Comparison of ENCODE assay signal across 19 cellular contexts in the genomic region with DNA sequence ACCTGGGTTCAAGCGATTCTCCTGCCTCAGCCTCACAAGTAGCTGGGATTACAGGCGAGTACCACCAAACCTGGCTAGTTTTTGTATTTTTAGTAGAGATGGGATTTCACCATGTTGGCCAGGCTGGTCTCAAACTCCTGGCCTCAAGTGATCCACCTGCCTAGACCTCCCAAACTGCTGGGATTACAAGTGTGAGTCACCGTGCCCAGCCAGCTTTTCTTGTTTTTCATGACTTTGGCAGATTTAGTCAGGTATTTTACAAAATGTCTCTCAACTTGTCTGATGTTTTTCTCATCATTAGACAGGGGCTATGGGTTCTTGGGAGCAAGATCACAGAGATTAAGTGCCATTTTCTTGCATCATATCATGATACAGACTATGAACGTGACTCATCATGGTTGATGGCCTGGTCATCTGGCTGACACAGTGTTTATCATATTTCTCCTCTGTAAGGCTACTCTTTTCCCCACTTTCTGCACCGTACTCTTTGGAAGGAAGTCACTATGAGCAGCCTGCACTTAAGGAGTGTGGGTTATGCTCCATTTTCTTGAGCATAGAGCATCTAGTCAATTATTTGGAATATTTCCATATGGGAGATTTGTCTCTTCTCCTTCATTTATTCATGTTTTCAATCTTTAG.
DNase-seq lines count a peak whose midpoint lies in the region; ATAC-seq, FAIRE-seq and TF ChIP-seq lines count a peak whose summit lies in the region.
"Had no signal": no experiment of that assay in that cellular context is flagged by ENCODE, and none has a peak within 500 bp of the region (broad histone marks: within the 10 kb centered on the region; RNA-seq: fewer than 3 reads in every experiment).

No MANE protein-coding gene starts in this region.

- H3K9me3 Mint-ChIP-seq in activated CD8-positive, alpha-beta memory T cell treated with anti-CD3 and anti-CD28 coated beads, Interleukin-2, amount 10 ng/mL, durations not matched to agents 7 days and 5 days (ENCODE audit: low read depth), result no peaks in the 10 kb centered on the region
- H3K9me3 Mint-ChIP-seq in WTC11, result peaks cover 1% of the 10 kb centered on the region
- H3K9me3 Mint-ChIP-seq: activated naive CD4-positive, alpha-beta T cell treated with anti-CD3 and anti-CD28 coated beads for 36 hours; GM23338 had no signal

- TF ChIP-seq POLR2A in A549 (IDR thresholded peaks at IDR 0.05; ENCODE audit: low read length), result no peak

- peaks cover 51% of the 10 kb centered on the region for H3K27me3 Mint-ChIP-seq in activated CD8-positive, alpha-beta memory T cell treated with anti-CD3 and anti-CD28 coated beads, Interleukin-2, amount 10 ng/mL, durations not matched to agents 7 days and 5 days
- H3K27me3 Mint-ChIP-seq in WTC11 (ENCODE audit: low read depth), result no peaks in the 10 kb centered on the region

- no peaks in the 10 kb centered on the region for H3K36me3 Mint-ChIP-seq in activated CD8-positive, alpha-beta memory T cell treated with anti-CD3 and anti-CD28 coated beads, Interleukin-2, amount 10 ng/mL, durations not matched to agents 7 days and 5 days
- no peaks in the 10 kb centered on the region for H3K36me3 Mint-ChIP-seq in WTC11

- peak; percentile 46 to 83; a peak in 5 of 6 replicates for ATAC-seq in A549
- peak; percentile 78 for ATAC-seq in SK-N-SH treated with all-trans-retinoic acid at 6 μM for 48 hours
- no peak for ATAC-seq in activated CD8-positive, alpha-beta memory T cell treated with anti-CD3 and anti-CD28 coated beads, Interleukin-2, amount 10 ng/mL, durations not matched to agents 7 days and 5 days
- ATAC-seq in WTC11, result no peak
- no peak for ATAC-seq in HG03460 (IDR thresholded peaks at IDR 0.05; ENCODE audit: unreplicated experiment)
- no peak for ATAC-seq in HG02981 (IDR thresholded peaks at IDR 0.05; ENCODE audit: unreplicated experiment)
- ATAC-seq: activated CD8-positive, alpha-beta T cell treated with anti-CD3 and anti-CD28 coated beads, Interleukin-2, amount 10 ng/mL, durations not matched to agents 7 days and 5 days; GM23338 had no signal

- H3K4me1 ChIP-seq in A549, result peaks cover 10% of the 10 kb centered on the region

- TF ChIP-seq EP300 in A549 (IDR thresholded peaks at IDR 0.05), result no peak

- no peak for TF ChIP-seq CTCF in A549 (IDR thresholded peaks at IDR 0.05)
- no peak for TF ChIP-seq CTCF in fibroblast of the aortic adventitia (IDR thresholded peaks at IDR 0.05; ENCODE audit: insufficient read depth, low read length)
- no peak for TF ChIP-seq CTCF in WTC11 (IDR thresholded peaks at IDR 0.05)

- DNase-seq in A549 (ENCODE audit: low read depth in 1 of 2, low spot score in 1 of 2) (peak; percentile 50 to 52), HCEC 1CT (peak; percentile 91), fibroblast of the aortic adventitia (ENCODE audit: low read depth) (peak; percentile 40), WTC11 (ENCODE audit: low spot score) (no peak)
- no peak for DNase-seq in activated CD8-positive, alpha-beta memory T cell treated with anti-CD3 and anti-CD28 coated beads, Interleukin-2, amount 10 ng/mL, durations not matched to agents 7 days and 5 days
- DNase-seq: activated CD8-positive, alpha-beta T cell treated with anti-CD3 and anti-CD28 coated beads, Interleukin-2, amount 10 ng/mL, durations not matched to agents 7 days and 5 days; activated naive CD4-positive, alpha-beta T cell treated with anti-CD3 and anti-CD28 coated beads for 36 hours; DMS79; NCI-H146; NCI-H446 treated with DMSO at 0.1 percent for 48 hours; ovary; RPMI8226; stimulated activated CD4-positive, alpha-beta T cell treated with anti-CD3 and anti-CD28 coated beads, Interleukin-15, amount 100 ng/mL, for 24 hours; T1000 had no signal

- POLR2A ChIA-PET in A549 (lab: Yijun Ruan, JAX) (no interaction called here), WTC11 (lab: Charles Lee) (no interaction called here)

- no peaks in the 10 kb centered on the region for H3K9me3 ChIP-seq in A549
- H3K9me3 ChIP-seq: ovary had no signal

- CTCF ChIA-PET in A549 (lab: Yijun Ruan, JAX) (interaction anchor here (1.0 kb wide), 1 partner anchor 84 kb away, joined by 3 read pairs; no protein-coding TSS in a partner anchor), WTC11 (lab: Charles Lee) (interaction anchor here (0.6 kb wide), 1 partner anchor 70 kb away, joined by 3 read pairs; no protein-coding TSS in a partner anchor)
- CTCF ChIA-PET in activated CD8-positive, alpha-beta memory T cell treated with anti-CD3 and anti-CD28 coated beads, Interleukin-2, amount 10 ng/mL, durations not matched to agents 7 days and 5 days (lab: Charles Lee), result no interaction called here

- WGBS in A549 (ENCODE audit: missing lambda C conversion rate), result 49% methylated on average over 5 of the region's 5 CpGs

- no peak for FAIRE-seq in A549 (lab: Jason Lieb, UNC)
- FAIRE-seq: GM12892 had no signal

- H3K4me3 ChIP-seq in A549, result no peak overlapping the region
- H3K4me3 ChIP-seq in fibroblast of the aortic adventitia (ENCODE audit: low read depth, low read length), result no peak overlapping the region
- H3K4me3 ChIP-seq: GM23338, ovary had no signal

- TF ChIP-seq RAD21 in A549 (conservative IDR thresholded peaks at IDR 0.05 in 1 of 2, IDR thresholded peaks at IDR 0.05 in 1 of 2), result no peak

- H3K27ac ChIP-seq in A549, result peak overlapping the region; percentile 44 to 75
- H3K27ac ChIP-seq: ovary had no signal

- no peak overlapping the region for H3K27ac Mint-ChIP-seq in activated CD8-positive, alpha-beta memory T cell treated with anti-CD3 and anti-CD28 coated beads, Interleukin-2, amount 10 ng/mL, durations not matched to agents 7 days and 5 days
- H3K27ac Mint-ChIP-seq in WTC11, result no peak overlapping the region
- H3K27ac Mint-ChIP-seq: activated CD8-positive, alpha-beta T cell treated with anti-CD3 and anti-CD28 coated beads, Interleukin-2, amount 10 ng/mL, durations not matched to agents 7 days and 5 days; activated naive CD4-positive, alpha-beta T cell treated with anti-CD3 and anti-CD28 coated beads for 36 hours; GM23338 had no signal

- no peak overlapping the region for H3K4me3 Mint-ChIP-seq in activated CD8-positive, alpha-beta memory T cell treated with anti-CD3 and anti-CD28 coated beads, Interleukin-2, amount 10 ng/mL, durations not matched to agents 7 days and 5 days
- H3K4me3 Mint-ChIP-seq in WTC11, result no peak overlapping the region
- H3K4me3 Mint-ChIP-seq: activated CD8-positive, alpha-beta T cell treated with anti-CD3 and anti-CD28 coated beads, Interleukin-2, amount 10 ng/mL, durations not matched to agents 7 days and 5 days; activated naive CD4-positive, alpha-beta T cell treated with anti-CD3 and anti-CD28 coated beads for 36 hours; GM23338 had no signal

- H3K4me1 Mint-ChIP-seq in activated CD8-positive, alpha-beta memory T cell treated with anti-CD3 and anti-CD28 coated beads, Interleukin-2, amount 10 ng/mL, durations not matched to agents 7 days and 5 days, result no peaks in the 10 kb centered on the region
- peaks cover 12% of the 10 kb centered on the region for H3K4me1 Mint-ChIP-seq in WTC11

- H3K4me2 ChIP-seq in A549, result peak overlapping the region; percentile 27; the same call in 2 of the 3 replicates
- H3K4me2 ChIP-seq: GM23338 had no signal

TF ChIP-seq in A549, 52 proteins besides CTCF, POLR2A, EP300 and RAD21:
- TF ChIP-seq GATA3 (IDR thresholded peaks at IDR 0.05; ENCODE audit: borderline replicate concordance), result peak; percentile 36; the same call in 1 of the 2 replicates
- TF ChIP-seq CEBPB (IDR thresholded peaks at IDR 0.05), result peak in 1 of 2 experiments; percentile 49; a peak in 2 of 4 replicates
- TF ChIP-seq JUNB (IDR thresholded peaks at IDR 0.05), result peak; percentile 55
- peak; percentile 62; the same call in 1 of the 2 replicates for TF ChIP-seq FOSL2 (IDR thresholded peaks at IDR 0.05)
- peak; percentile 76 for TF ChIP-seq FOSL2 (CRISPR knock-in tag; IDR thresholded peaks at IDR 0.05)
- TF ChIP-seq MAFK (IDR thresholded peaks at IDR 0.05; ENCODE audit: partially characterized antibody), result peak; percentile 15
- TF ChIP-seq POLR2AphosphoS2 (conservative IDR thresholded peaks at IDR 0.05; ENCODE audit: low read length), result no peak

TF ChIP-seq in SK-N-SH treated with all-trans-retinoic acid at 6 μM for 48 hours, 23 proteins besides CTCF, POLR2A, EP300 and RAD21:
- TF ChIP-seq ISL1 (CRISPR knock-in tag; IDR thresholded peaks at IDR 0.05), result peak; percentile 46; the same call in 1 of the 2 replicates
- no peak for TF ChIP-seq ZFP30 (CRISPR knock-in tag; IDR thresholded peaks at IDR 0.05)

TF ChIP-seq in WTC11, 78 proteins besides CTCF, POLR2A, EP300 and RAD21 (continues in another document):
- TF ChIP-seq CBFB (CRISPR knock-in tag; IDR thresholded peaks at IDR 0.05; ENCODE audit: low read depth), result no peak
- TF ChIP-seq ZNF671 (CRISPR knock-in tag; IDR thresholded peaks at IDR 0.05), result no peak
- TF ChIP-seq TP53 (CRISPR knock-in tag; IDR thresholded peaks at IDR 0.05), result no peak
- TF ChIP-seq NR3C1 (CRISPR knock-in tag; conservative IDR thresholded peaks at IDR 0.05; ENCODE audit: low read depth), result no peak
- TF ChIP-seq, protein P1, sequence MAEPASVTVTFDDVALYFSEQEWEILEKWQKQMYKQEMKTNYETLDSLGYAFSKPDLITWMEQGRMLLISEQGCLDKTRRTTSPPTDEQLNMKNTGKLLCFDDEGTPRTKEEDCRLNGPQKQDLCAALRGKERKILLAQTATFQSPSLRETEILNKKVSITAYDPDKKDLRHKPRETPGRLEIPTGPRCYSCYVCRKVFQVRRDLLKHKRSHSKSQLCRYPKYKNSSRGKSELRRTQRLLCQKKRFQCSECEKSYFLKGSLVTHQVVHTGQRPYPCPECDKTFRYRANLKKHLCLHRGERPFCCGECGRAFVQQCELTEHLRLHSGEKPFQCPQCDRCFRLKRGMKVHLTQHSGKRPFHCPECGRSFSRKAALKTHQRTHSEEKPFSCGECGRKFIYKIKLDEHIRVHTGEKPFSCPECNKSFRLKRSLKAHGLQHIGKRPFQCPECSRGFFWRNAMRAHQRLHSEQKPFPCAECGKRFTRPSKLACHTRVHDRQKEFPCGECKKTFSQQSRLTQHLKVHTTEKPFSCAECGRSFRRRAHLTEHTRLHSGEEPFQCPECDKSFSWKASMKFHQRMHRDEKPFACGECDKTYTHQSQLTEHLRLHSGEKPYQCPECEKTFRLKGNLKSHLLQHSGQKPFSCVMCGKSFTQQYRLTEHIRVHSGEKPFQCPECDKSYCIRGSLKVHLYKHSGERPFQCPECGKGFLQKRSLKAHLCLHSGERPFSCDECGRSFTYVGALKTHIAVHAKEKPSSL (CRISPR knock-in tag; conservative IDR thresholded peaks at IDR 0.05), result no peak
- TF ChIP-seq OVOL2 (CRISPR knock-in tag; IDR thresholded peaks at IDR 0.05; ENCODE audit: borderline replicate concordance), result no peak
- TF ChIP-seq, protein P2, sequence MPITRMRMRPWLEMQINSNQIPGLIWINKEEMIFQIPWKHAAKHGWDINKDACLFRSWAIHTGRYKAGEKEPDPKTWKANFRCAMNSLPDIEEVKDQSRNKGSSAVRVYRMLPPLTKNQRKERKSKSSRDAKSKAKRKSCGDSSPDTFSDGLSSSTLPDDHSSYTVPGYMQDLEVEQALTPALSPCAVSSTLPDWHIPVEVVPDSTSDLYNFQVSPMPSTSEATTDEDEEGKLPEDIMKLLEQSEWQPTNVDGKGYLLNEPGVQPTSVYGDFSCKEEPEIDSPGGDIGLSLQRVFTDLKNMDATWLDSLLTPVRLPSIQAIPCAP (CRISPR knock-in tag; IDR thresholded peaks at IDR 0.05), result no peak
- TF ChIP-seq CREB1 (CRISPR knock-in tag; IDR thresholded peaks at IDR 0.05), result no peak
- TF ChIP-seq ATF1 (CRISPR knock-in tag; IDR thresholded peaks at IDR 0.05), result no peak

Comparison
In these comparisons a context has a peak if more than half of its experiments do, and no peak if none do; other contexts are left out.
1. ATAC-seq: peak in A549 (2 of 2) and SK-N-SH treated with all-trans-retinoic acid at 6 μM for 48 hours (single experiment); none in activated CD8-positive, alpha-beta memory T cell treated with anti-CD3 and anti-CD28 coated beads, Interleukin-2, amount 10 ng/mL, durations not matched to agents 7 days and 5 days (single experiment), WTC11 (single experiment), HG03460 (single experiment) and HG02981 (single experiment).
2. DNase-seq: peak in A549 (2 of 2), HCEC 1CT (single experiment) and fibroblast of the aortic adventitia (single experiment); none in activated CD8-positive, alpha-beta memory T cell treated with anti-CD3 and anti-CD28 coated beads, Interleukin-2, amount 10 ng/mL, durations not matched to agents 7 days and 5 days (single experiment) and WTC11 (single experiment).